1 cellular context compared by ENCODE assay signal in the genomic region with DNA sequence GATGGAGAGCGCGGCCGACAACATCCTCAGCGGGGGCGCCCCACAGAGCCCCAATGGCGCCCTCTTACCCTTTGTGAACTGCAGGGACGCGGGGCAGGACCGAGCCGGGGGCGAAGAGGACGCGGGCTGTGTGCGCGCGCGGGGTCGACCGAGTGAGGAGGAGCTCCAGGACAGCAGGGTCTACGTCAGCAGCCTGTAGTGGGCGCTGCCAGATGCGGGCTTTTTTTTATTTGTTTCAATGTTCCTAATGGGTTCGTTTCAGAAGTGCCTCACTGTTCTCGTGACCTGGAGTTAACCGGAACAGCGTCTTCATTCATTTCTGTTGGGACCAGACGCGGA.
A peak's percentile ranks its signal among the peaks of the same experiment; 100 is the strongest.
TF ChIP-seq lines count a peak whose summit lies in the region.

No MANE protein-coding gene starts in this region.

TF ChIP-seq in H1, 55 proteins besides CTCF, POLR2A, EP300 and RAD21 (continued from another document):
- no peak for TF ChIP-seq EGR1 (IDR thresholded peaks at IDR 0.05; ENCODE audit: borderline replicate concordance, low read depth, low read length)
- peak; percentile 9 for TF ChIP-seq SAP30 (IDR thresholded peaks at IDR 0.05; ENCODE audit: insufficient read depth, insufficient replicate concordance, low read length)
- no peak for TF ChIP-seq RBBP5 (IDR thresholded peaks at IDR 0.05; ENCODE audit: borderline replicate concordance, low read depth, low read length)
- no peak for TF ChIP-seq CBX8 (IDR thresholded peaks at IDR 0.05; ENCODE audit: borderline replicate concordance, low read depth, low read length)
- TF ChIP-seq TAF7 (optimal IDR thresholded peaks at IDR 0.05; ENCODE audit: borderline replicate concordance, low read depth, low read length) = peak; percentile 8
